ENCODE assay signal across 27 cellular contexts in genomic region chr12:1896964-1897363, GRCh38. TPM values are rescaled to one million over a fixed set of nuclear protein-coding genes. Genes with fewer than 3 reads are reported as not detected.
"Had no signal": no experiment of that assay in that cellular context is flagged by ENCODE, and none has a peak within 500 bp of the region (broad histone marks: within the 10 kb centered on the region; RNA-seq: fewer than 3 reads in every experiment).

No MANE protein-coding gene starts in this region.

- H3K4me2 ChIP-seq: neural progenitor cell, smooth muscle cell had no signal

- H2AFZ ChIP-seq: neural progenitor cell, parathyroid adenoma had no signal

- ATAC-seq: natural killer cell; psoas muscle; right lobe of liver; stimulated activated memory B cell treated with anti-CD40 and anti-IgM and Interleukin-4, amounts not matched to agents 10 μg/mL and 1 μg/mL and 100 μg/mL, for 72 hours; stimulated activated naive CD8-positive, alpha-beta T cell treated with anti-CD3 and anti-CD28 coated beads, Interleukin-15, amount 100 ng/mL, for 72 hours had no signal

- H3K27ac ChIP-seq: left ventricle myocardium inferior, neural progenitor cell, neutrophil, parathyroid adenoma, psoas muscle, right atrium auricular region, right lobe of liver, tibial nerve, vagina had no signal

- H3K4me1 ChIP-seq: left ventricle myocardium inferior, neural progenitor cell, parathyroid adenoma, psoas muscle, right atrium auricular region, right lobe of liver, tibial nerve, vagina had no signal

- H3K27me3 ChIP-seq: neural progenitor cell, neutrophil, right atrium auricular region, right lobe of liver, tibial nerve, vagina had no signal

- H3K79me2 ChIP-seq: parathyroid adenoma had no signal

- H3K36me3 ChIP-seq: left ventricle myocardium inferior, neural progenitor cell, neutrophil, right atrium auricular region, right lobe of liver, tibial nerve, vagina had no signal

- H3K9me3 ChIP-seq: neutrophil, psoas muscle had no signal

- H3K9ac ChIP-seq: neural progenitor cell, parathyroid adenoma had no signal

- DNase-seq: islet precursor cell; left ventricle myocardium inferior; mesendoderm; naive B cell; natural killer cell; nephron progenitor cell; occipital lobe; psoas muscle; right lobe of liver; stimulated activated CD4-positive, alpha-beta T cell treated with anti-CD3 and anti-CD28 coated beads, Interleukin-1b, Interleukin-23, amount 100 ng/mL, for 48 hours; stimulated activated CD4-positive, alpha-beta T cell treated with anti-CD3 and anti-CD28 coated beads, Interleukin-2, amount 100 ng/mL, for 48 hours; stimulated activated CD4-positive, alpha-beta T cell treated with anti-CD3 and anti-CD28 coated beads, Interleukin-4, amount 100 ng/mL, for 4 hours; stimulated activated CD8-positive, alpha-beta memory T cell treated with anti-CD3 and anti-CD28 coated beads, Interleukin-4, amount 100 ng/mL, for 48 hours; stimulated activated naive CD4-positive, alpha-beta T cell treated with Interleukin-2 at 50 U/mL for 16 hours; stimulated activated naive CD8-positive, alpha-beta T cell treated with anti-CD3 and anti-CD28 coated beads, Interleukin-15, amount 100 ng/mL, for 72 hours; substantia nigra had no signal

- H3K4me3 ChIP-seq: left ventricle myocardium inferior, lung, neural progenitor cell, psoas muscle, right atrium auricular region, right lobe of liver, smooth muscle cell, tibial nerve, vagina had no signal

RNA-seq across cellular contexts. Expression of gene CACNA2D4, which starts 21.5 kb away (rescaled TPM):
- total RNA-seq: occipital lobe, osteocyte, smooth muscle cell, temporal lobe had no signal
